In genomic region chr1:236284291-236284711, GRCh38 we compare ENCODE assay signal across 8 cellular contexts. TPM values are rescaled to one million over a fixed set of nuclear protein-coding genes. Genes with fewer than 3 reads are reported as not detected.
DNase-seq lines count a peak whose midpoint lies in the region; ATAC-seq and TF ChIP-seq lines count a peak whose summit lies in the region.

No MANE protein-coding gene starts in this region.

- no peaks in the 10 kb centered on the region for H3K27me3 ChIP-seq in KMS-11 (ENCODE audit: insufficient read depth, low read depth)

- H3K79me2 ChIP-seq in KMS-11 (ENCODE audit: insufficient read depth, low read depth), result no peaks in the 10 kb centered on the region

- H2AFZ ChIP-seq in KMS-11 (ENCODE audit: low read depth), result peak overlapping the region; percentile 9; the same call in 1 of the 2 replicates

- DNase-seq in erythroblast (lab: John Stamatoyannopoulos, UW) (peak; percentile 6 to 21), H4 (ENCODE audit: low spot score) (no peak), activated gamma-delta T cell treated with Interleukin-2 at 50 U/mL for 16 hours (no peak), left colon (no peak), cortex of kidney (lab: John Stamatoyannopoulos, UW) (no peak)

- no peaks in the 10 kb centered on the region for H4K20me1 ChIP-seq in KMS-11 (ENCODE audit: insufficient read depth)

- intact Hi-C loops in left colon (cut with DNase I, micrococcal nuclease), result no loop called here

- peak; percentile 36 for ATAC-seq in GM18520 (IDR thresholded peaks at IDR 0.05; ENCODE audit: unreplicated experiment)
- ATAC-seq in GM21786 (IDR thresholded peaks at IDR 0.05; ENCODE audit: unreplicated experiment), result peak; percentile 44
- no peak for ATAC-seq in left colon

- H3K9ac ChIP-seq in KMS-11, result no peak overlapping the region

- no peak overlapping the region for H3K4me3 ChIP-seq in KMS-11 (IDR thresholded peaks at IDR 0.05; ENCODE audit: insufficient read depth, low read depth, low read length)

- no peak overlapping the region; the same call in 1 of the 2 replicates for H3K4me2 ChIP-seq in KMS-11

- TF ChIP-seq POLR2A in erythroblast (IDR thresholded peaks at IDR 0.05; ENCODE audit: low read length), result no peak

- no peak overlapping the region for H3K27ac ChIP-seq in KMS-11

- peaks cover 36% of the 10 kb centered on the region for H3K4me1 ChIP-seq in KMS-11 (ENCODE audit: low read depth, poor library complexity, severe bottlenecking)

- no peak for TF ChIP-seq CTCF in KMS-11 (conservative IDR thresholded peaks at IDR 0.05; ENCODE audit: low read depth, low read length)

- no peaks in the 10 kb centered on the region for H3K36me3 ChIP-seq in KMS-11 (ENCODE audit: insufficient read depth)

RNA-seq across cellular contexts. Expression of gene ERO1B, which starts 2.5 kb away (rescaled TPM):
- 3.2 and 4.2 TPM in 2 replicates for total RNA-seq in H4 (2014; rRNA removed; shearing (Covaris generic))
- total RNA-seq in left colon, result 1 to 10 TPM; 2.2 to 3.8 TPM

Comparison
In these comparisons a context has a peak if more than half of its experiments do, and no peak if none do; other contexts are left out.
1. DNase-seq: peak in erythroblast (2 of 2); none in H4 (single experiment), activated gamma-delta T cell treated with Interleukin-2 at 50 U/mL for 16 hours (single experiment), left colon (0 of 2) and cortex of kidney (single experiment).